Comparison of ENCODE assay signal across 8 cellular contexts in the genomic region with DNA sequence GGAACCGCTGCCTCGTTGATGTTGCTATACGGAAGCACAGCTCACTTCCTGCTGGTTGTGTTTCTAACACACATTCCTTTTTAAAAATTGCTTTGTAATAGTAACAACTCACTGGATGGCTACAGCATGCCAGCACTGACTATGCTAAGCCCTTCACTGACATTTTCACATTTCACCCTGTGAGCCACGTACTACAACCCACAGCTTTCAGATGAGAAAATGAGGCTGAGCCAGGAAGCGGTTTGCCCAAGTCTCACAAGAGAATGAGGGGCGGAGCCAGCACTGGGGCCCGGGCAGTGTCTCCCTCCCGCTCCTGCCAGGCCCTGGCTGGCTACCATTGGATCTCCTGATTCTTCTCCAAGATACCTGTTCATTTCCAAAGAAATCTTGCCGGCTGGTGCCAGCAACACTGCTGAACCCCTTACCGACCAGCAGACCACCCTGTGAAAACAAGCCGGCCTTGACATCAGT. TPM values are rescaled to one million over a fixed set of nuclear protein-coding genes. Genes with fewer than 3 reads are reported as not detected.
DNase-seq lines count a peak whose midpoint lies in the region; ATAC-seq and TF ChIP-seq lines count a peak whose summit lies in the region.

No MANE protein-coding gene starts in this region.

- H3K4me3 ChIP-seq in cardiac muscle cell (no peak overlapping the region), retinal pigment epithelial cell (ENCODE audit: low read length) (no peak overlapping the region)

- H3K4me1 ChIP-seq in cardiac muscle cell (ENCODE audit: low read depth), result peaks cover 73% of the 10 kb centered on the region

- peaks cover 2% of the 10 kb centered on the region for H3K9me3 Mint-ChIP-seq in activated naive CD4-positive, alpha-beta T cell treated with anti-CD3 and anti-CD28 coated beads for 36 hours

- no peaks in the 10 kb centered on the region for H3K9me3 ChIP-seq in cardiac muscle cell (ENCODE audit: low read depth)

- peak; percentile 79 for ATAC-seq in GM19035 (IDR thresholded peaks at IDR 0.05; ENCODE audit: unreplicated experiment)
- ATAC-seq in HG03432 (IDR thresholded peaks at IDR 0.05; ENCODE audit: unreplicated experiment), result peak; percentile 86

- peak; percentile 14 for DNase-seq in AG09319 (ENCODE audit: extremely low read depth, low read depth)
- peak; percentile 56 for DNase-seq in SHP77 treated with DMSO at 0.1 percent for 48 hours (lab: John Stamatoyannopoulos, UW)
- peak; percentile 95 for DNase-seq in activated naive CD4-positive, alpha-beta T cell treated with anti-CD3 and anti-CD28 coated beads for 36 hours
- DNase-seq in cardiac muscle cell (ENCODE audit: low read depth in 1 of 2, low spot score in 1 of 2), result peak; percentile 63 to 87
- DNase-seq in retinal pigment epithelial cell (ENCODE audit: low read depth), result peak; percentile 62
- DNase-seq in NCI-H146 treated with DMSO at 0.1 percent for 48 hours (lab: John Stamatoyannopoulos, UW; ENCODE audit: unreplicated experiment), result no peak

- intact Hi-C loops in activated naive CD4-positive, alpha-beta T cell treated with anti-CD3 and anti-CD28 coated beads for 36 hours (cut with micrococcal nuclease), result loop anchor here (1.0 to 5.0 kb wide), 4 partner anchors 14 to 99 kb away; no protein-coding TSS in a partner anchor

- peak overlapping the region; percentile 100 for H3K27ac ChIP-seq in cardiac muscle cell

- peak overlapping the region; percentile 66 for H3K4me3 Mint-ChIP-seq in activated naive CD4-positive, alpha-beta T cell treated with anti-CD3 and anti-CD28 coated beads for 36 hours

- CTCF ChIA-PET in activated naive CD4-positive, alpha-beta T cell treated with anti-CD3 and anti-CD28 coated beads for 36 hours (lab: Charles Lee), result interaction anchor here (1.0 to 2.2 kb wide), 5 partner anchors 19 to 99 kb away, joined by 3 to 10 read pairs (median 3); no protein-coding TSS in a partner anchor

- H3K27me3 Mint-ChIP-seq in activated naive CD4-positive, alpha-beta T cell treated with anti-CD3 and anti-CD28 coated beads for 36 hours (ENCODE audit: low read depth), result no peaks in the 10 kb centered on the region

- no peaks in the 10 kb centered on the region for H3K36me3 ChIP-seq in cardiac muscle cell

- H3K27ac Mint-ChIP-seq in activated naive CD4-positive, alpha-beta T cell treated with anti-CD3 and anti-CD28 coated beads for 36 hours, result peak overlapping the region; percentile 95

- H3K36me3 Mint-ChIP-seq in activated naive CD4-positive, alpha-beta T cell treated with anti-CD3 and anti-CD28 coated beads for 36 hours (ENCODE audit: low read depth), result peaks cover 15% of the 10 kb centered on the region

- H3K27me3 ChIP-seq in cardiac muscle cell, result no peaks in the 10 kb centered on the region

- H3K4me1 Mint-ChIP-seq in activated naive CD4-positive, alpha-beta T cell treated with anti-CD3 and anti-CD28 coated beads for 36 hours (ENCODE audit: low read depth), result peaks cover 34% of the 10 kb centered on the region

- TF ChIP-seq CTCF in AG09319 (IDR thresholded peaks at IDR 0.05; ENCODE audit: low read depth, low read length) (no peak), cardiac muscle cell (IDR thresholded peaks at IDR 0.05; ENCODE audit: low read depth, low read length) (no peak), retinal pigment epithelial cell (conservative IDR thresholded peaks at IDR 0.05; ENCODE audit: low read depth, low read length) (no peak)

RNA-seq across cellular contexts. Expression of gene FAM78A, which starts 38.3 kb away (rescaled TPM):
- 10 to 100 TPM; 24.1 to 24.7 TPM for total RNA-seq in activated naive CD4-positive, alpha-beta T cell treated with anti-CD3 and anti-CD28 coated beads for 36 hours
- total RNA-seq in cardiac muscle cell, result 39.6 and 42.6 TPM in 2 replicates
- polyA plus RNA-seq in cardiac muscle cell, result 21.5 and 29.5 TPM in 2 replicates

RNA-seq across cellular contexts. Expression of gene PLPP7, which starts 51.6 kb away (rescaled TPM):
- under 1 TPM; 0.25 to 0.26 TPM for total RNA-seq in activated naive CD4-positive, alpha-beta T cell treated with anti-CD3 and anti-CD28 coated beads for 36 hours
- 50.3 and 52.5 TPM in 2 replicates for total RNA-seq in cardiac muscle cell
- polyA plus RNA-seq in cardiac muscle cell, result 36.9 and 42.5 TPM in 2 replicates

Comparison
In these comparisons a context has a peak if more than half of its experiments do, and no peak if none do; other contexts are left out.
1. RNA of gene PLPP7, which starts 51.6 kb away (total RNA-seq): 50.3 to 52.5 TPM in cardiac muscle cell; 0.25 to 0.26 TPM in activated naive CD4-positive, alpha-beta T cell treated with anti-CD3 and anti-CD28 coated beads for 36 hours; every median in the first group is over 10 times any median in the second.